ENCODE assay signal across 8 cellular contexts in the genomic region with DNA sequence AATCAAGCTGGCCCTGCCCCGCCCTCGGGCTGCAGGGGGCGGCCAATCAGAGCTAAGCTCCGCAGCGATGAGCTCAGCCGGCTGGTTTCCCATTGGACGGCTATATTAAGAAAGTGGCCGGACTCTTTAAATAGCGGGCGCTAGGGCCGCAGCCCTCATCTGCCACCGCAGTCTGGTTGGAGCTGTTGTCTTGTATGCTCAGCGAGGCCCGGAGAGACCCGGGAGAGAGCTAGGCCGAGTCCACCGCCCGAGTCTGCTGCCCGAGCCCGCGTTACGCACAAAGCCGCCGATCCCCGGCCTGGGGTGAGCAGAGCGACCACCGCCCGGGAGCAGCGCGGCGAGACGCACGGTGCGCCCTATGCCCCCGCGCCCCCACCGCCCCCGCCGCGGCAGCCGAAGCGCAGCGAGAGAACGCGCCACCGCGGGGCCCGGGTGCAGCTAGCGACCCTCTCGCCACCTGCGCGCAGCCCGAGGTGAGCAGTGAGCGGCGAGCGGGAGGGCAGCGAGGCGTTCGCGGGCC. TPM values are rescaled to one million over a fixed set of nuclear protein-coding genes. Genes with fewer than 3 reads are reported as not detected.
A peak's percentile ranks its signal among the peaks of the same experiment; 100 is the strongest.
DNase-seq lines count a peak whose midpoint lies in the region; ATAC-seq, FAIRE-seq and TF ChIP-seq lines count a peak whose summit lies in the region.

TSS of gene RHOB (plus strand) at position 158 of the 520 bp plus-strand sequence. CDS start 392 bp downstream, outside the sequence.

- peak within 1 kb of the TSS; percentile 60 for H3K4me2 ChIP-seq in K562 (ENCODE audit: insufficient read depth, low read length)

- peak within 1 kb of the TSS; percentile 76 for H2AFZ ChIP-seq in K562 (ENCODE audit: low read depth, low read length)

- CTCF ChIA-PET in K562 (lab: Yijun Ruan, JAX; ENCODE audit: low intra/inter-chr PET ratio), result interaction anchor here (0.6 kb wide), 1 partner anchor 190 kb away, joined by 3 read pairs; no protein-coding TSS in a partner anchor

- in situ Hi-C loops in K562 (cut with MboI), result loop anchor here (25.0 kb wide), 1 partner anchor 490 kb away; no protein-coding TSS in a partner anchor

- peaks cover 0 to 21% of the 10 kb centered on the region in 2 experiments; a peak in 2 of 5 replicates for H3K4me1 ChIP-seq in K562 (replicated peaks in 1 of 2; ENCODE audit: control insufficient read depth in 2 of 2, insufficient read depth in 2 of 2, low read length in 2 of 2)

- WGBS in K562 (ENCODE audit: insufficient coverage, low coverage, missing lambda C conversion rate), result 55% methylated on average over 16 of the region's 60 CpGs

- H3K9me1 ChIP-seq in K562 (ENCODE audit: control insufficient read depth, insufficient read depth, low read length), result no peaks in the 10 kb centered on the region

- H3K4me3 ChIP-seq in K562, result peak within 1 kb of the TSS; percentile 36
- peak within 1 kb of the TSS; percentile 85 for H3K4me3 ChIP-seq in retinal pigment epithelial cell (ENCODE audit: low read length)

- H3K27me3 ChIP-seq in K562 (ENCODE audit: control insufficient read depth in 2 of 2, insufficient read depth in 2 of 2, low read length in 2 of 2), result 0 out of 5 replicates have a peak, but pooled peaks cover 0 to 7% of the 10 kb centered on the region in 2 experiments

- TF ChIP-seq CTCF in K562 (IDR thresholded peaks at IDR 0.05 in 2 of 3, conservative IDR thresholded peaks at IDR 0.05 in 1 of 3; ENCODE audit: insufficient read depth in 2 of 3, low read depth in 1 of 3, low read length in 3 of 3) (no peak), retinal pigment epithelial cell (conservative IDR thresholded peaks at IDR 0.05; ENCODE audit: low read depth, low read length) (no peak)

- peak within 1 kb of the TSS; percentile 38 to 61; a peak in 3 of 4 replicates for H3K9ac ChIP-seq in K562 (ENCODE audit: insufficient read depth in 1 of 2, low read depth in 2 of 2, low read length in 2 of 2)

- H3K36me3 ChIP-seq in K562 (ENCODE audit: control insufficient read depth, insufficient read depth, low read length), result no peaks in the 10 kb centered on the region; the same call in 2 of the 3 replicates

- FAIRE-seq in TTC549 (lab: Jason Lieb, UNC) (peak; percentile 75), K562 (lab: Jason Lieb, UNC) (peak; percentile 74)

- intact Hi-C loops in K562 (cut with micrococcal nuclease), result no loop called here

- no TSS peak for BruUV-seq in K562 (replicated peaks; lab: Mats Ljungman, UMichigan)

- no peak for TF ChIP-seq RAD21 in K562 (CRISPR knock-in tag; conservative IDR thresholded peaks at IDR 0.05 in 1 of 2, IDR thresholded peaks at IDR 0.05 in 1 of 2)

- no peak for TF ChIP-seq EP300 in K562 (IDR thresholded peaks at IDR 0.05; ENCODE audit: low read length)

- H4K20me1 ChIP-seq in K562 (replicated peaks; ENCODE audit: control insufficient read depth, insufficient read depth, low read length), result no peaks in the 10 kb centered on the region

- H3K9me3 ChIP-seq in K562 (replicated peaks; ENCODE audit: control insufficient read depth, insufficient read depth, low read depth, low read length), result no peaks in the 10 kb centered on the region

- POLR2A ChIA-PET in K562 (lab: Yijun Ruan, JAX), result interaction anchor here (0.6 to 2.0 kb wide), 22 partner anchors 8 to 215 kb away, joined by 3 to 9 read pairs (median 4); no protein-coding TSS in a partner anchor

- H3K27ac ChIP-seq in K562 (ENCODE audit: extremely low read depth, low read depth, low read length), result peak within 1 kb of the TSS; percentile 56; the same call in 2 of the 3 replicates

- H3K79me2 ChIP-seq in K562 (ENCODE audit: control insufficient read depth, insufficient read depth, low read length), result no peaks in the 10 kb centered on the region

- ATAC-seq in GM18508 (IDR thresholded peaks at IDR 0.05; ENCODE audit: insufficient read depth, unreplicated experiment) (peak; percentile 95), HG02973 (IDR thresholded peaks at IDR 0.05; ENCODE audit: unreplicated experiment) (peak; percentile 99), K562 (peak; percentile 99)

- TF ChIP-seq POLR2A in K562 (conservative IDR thresholded peaks at IDR 0.05), result peak; percentile 72

- DNase-seq in NCI-H2029 treated with DMSO at 0.1 percent for 48 hours (lab: John Stamatoyannopoulos, UW) (peak; percentile 84), K562 (ENCODE audit: extremely low read depth in 1 of 4, low spot score in 3 of 4) (peak; percentile 86 to 95 (median 94)), hypothalamus (lab: John Stamatoyannopoulos, UW) (peak; percentile 73 to 99 (median 97)), retinal pigment epithelial cell (ENCODE audit: low read depth) (peak; percentile 95), GF-D8 (lab: John Stamatoyannopoulos, UW) (no peak)

TF ChIP-seq in K562, 482 proteins besides CTCF, POLR2A, EP300 and RAD21 (continues in another document):
- TF ChIP-seq DACH1 (IDR thresholded peaks at IDR 0.05; ENCODE audit: partially characterized antibody) (no peak), SMC3 (conservative IDR thresholded peaks at IDR 0.05; ENCODE audit: insufficient read depth, low read depth, low read length) (no peak), POLR2H (tag; IDR thresholded peaks at IDR 0.05; ENCODE audit: low read depth) (peak; percentile 86), ZNF134 (CRISPR knock-in tag; conservative IDR thresholded peaks at IDR 0.05) (no peak), PKNOX1 (IDR thresholded peaks at IDR 0.05) (peak; percentile 98), WHSC1 (IDR thresholded peaks at IDR 0.05; ENCODE audit: low read length) (no peak), GTF2A2 (tag; IDR thresholded peaks at IDR 0.05) (peak; percentile 59; the same call in 1 of the 2 replicates), ZNF561 (CRISPR knock-in tag; conservative IDR thresholded peaks at IDR 0.05) (no peak)
- TF ChIP-seq, protein P1, sequence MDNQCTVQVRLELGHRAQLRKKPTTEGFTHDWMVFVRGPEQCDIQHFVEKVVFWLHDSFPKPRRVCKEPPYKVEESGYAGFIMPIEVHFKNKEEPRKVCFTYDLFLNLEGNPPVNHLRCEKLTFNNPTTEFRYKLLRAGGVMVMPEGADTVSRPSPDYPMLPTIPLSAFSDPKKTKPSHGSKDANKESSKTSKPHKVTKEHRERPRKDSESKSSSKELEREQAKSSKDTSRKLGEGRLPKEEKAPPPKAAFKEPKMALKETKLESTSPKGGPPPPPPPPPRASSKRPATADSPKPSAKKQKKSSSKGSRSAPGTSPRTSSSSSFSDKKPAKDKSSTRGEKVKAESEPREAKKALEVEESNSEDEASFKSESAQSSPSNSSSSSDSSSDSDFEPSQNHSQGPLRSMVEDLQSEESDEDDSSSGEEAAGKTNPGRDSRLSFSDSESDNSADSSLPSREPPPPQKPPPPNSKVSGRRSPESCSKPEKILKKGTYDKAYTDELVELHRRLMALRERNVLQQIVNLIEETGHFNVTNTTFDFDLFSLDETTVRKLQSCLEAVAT (IDR thresholded peaks at IDR 0.05), result no peak
- TF ChIP-seq, protein P2, sequence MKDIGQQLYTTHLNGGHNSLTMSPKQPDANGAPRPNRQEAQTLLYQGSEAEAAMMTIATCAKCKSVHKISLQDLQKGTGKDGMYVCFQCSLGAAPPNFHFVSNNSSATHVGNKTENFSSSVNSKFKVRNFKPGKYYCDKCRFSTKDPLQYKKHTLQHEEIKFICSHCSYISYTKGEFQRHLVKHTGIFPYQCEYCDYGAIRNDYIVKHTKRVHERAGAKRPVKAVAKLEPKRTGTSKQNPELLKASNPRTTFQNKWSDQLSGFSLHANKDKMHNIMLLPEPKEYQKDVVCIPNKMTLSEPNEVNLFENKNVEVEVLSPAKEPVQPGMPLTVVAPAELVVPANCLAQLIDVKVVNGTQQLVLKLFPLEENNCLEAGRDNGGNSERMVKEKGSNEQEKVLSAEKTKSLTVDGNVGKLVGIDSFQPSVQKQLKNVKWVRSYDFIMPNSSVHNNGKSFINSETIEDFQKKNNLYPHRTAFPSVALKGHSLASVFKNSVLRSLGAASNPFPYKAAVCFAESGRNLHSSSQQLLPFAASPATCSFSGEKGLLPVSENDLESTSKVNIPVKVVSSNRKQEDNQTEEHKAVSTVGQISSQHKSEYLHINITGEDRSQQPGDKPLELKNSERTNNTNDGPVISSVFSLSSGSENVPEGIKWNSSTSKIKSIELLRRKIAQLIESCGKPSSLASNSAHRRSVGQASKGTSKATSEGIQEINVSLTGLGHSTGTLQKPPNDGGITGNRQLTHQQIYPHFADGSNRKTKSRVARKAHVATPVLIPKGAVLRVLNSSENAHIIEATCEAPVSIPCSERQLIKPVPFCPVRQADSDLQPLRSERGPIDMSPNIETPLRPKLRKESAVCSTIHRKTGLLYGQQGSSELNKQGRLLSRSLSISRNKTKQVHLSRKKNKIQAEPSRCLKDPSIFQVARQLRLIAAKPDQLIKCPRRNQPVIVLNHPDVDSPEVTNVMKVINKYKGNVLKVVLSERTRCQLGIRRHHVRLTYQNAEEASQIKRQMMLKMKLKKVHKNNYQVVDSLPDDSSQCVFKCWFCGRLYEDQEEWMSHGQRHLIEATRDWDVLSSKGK (CRISPR knock-in tag; IDR thresholded peaks at IDR 0.05), result no peak

RNA-seq across cellular contexts. Expression of gene RHOB, which starts in this region (rescaled TPM):
- total RNA-seq in K562 (2011; cell fraction: chromatin; rRNA removed; ENCODE audit: low replicate concordance), result 0.44 and 2.1 TPM in 2 replicates
- total RNA-seq in K562 (2011; cell fraction: nucleolus; rRNA removed), result 3.4 and 4.2 TPM in 2 replicates
- 1.8 and 2.7 TPM in 2 replicates for total RNA-seq in K562 (2011; cell fraction: nucleoplasm; rRNA removed)
- total RNA-seq in K562 (2014; rRNA removed) (4.2 and 4.8 TPM in 2 replicates), K562 (2014; rRNA removed; fragmentation: Illumina TruSeq; extraction: Trizol) (0.87 and 0.99 TPM in 2 replicates), K562 (2015; rRNA removed; fragmentation: Illumina TruSeq; extraction: Trizol) (0.72 and 0.90 TPM in 2 replicates), K562 (2021) (3.3 and 4.2 TPM in 2 replicates)
- polyA plus RNA-seq in K562 (2011; rRNA removed) (1.1 and 1.5 TPM in 2 replicates), K562 (2014; fragmentation: Illumina TruSeq; extraction: Trizol) (1.3 and 1.4 TPM in 2 replicates), K562 (2014; fragmentation: Nextera tagmentation; extraction: Ambion mirVana) (under 1 TPM; 0.07 to 0.17 TPM), K562 (2014; rRNA removed) (2.1 and 2.6 TPM in 2 replicates)
- 1.2 and 4.0 TPM in 2 replicates for polyA plus RNA-seq in K562 (2011; cell fraction: cytosol; rRNA removed)
- 1.8 and 3.5 TPM in 2 replicates for polyA plus RNA-seq in K562 (2011; cell fraction: nucleus; rRNA removed)
- 4.0 and 4.8 TPM in 2 replicates for polyA plus RNA-seq in K562 (2012)
- 0.48 and 1.1 TPM in 2 replicates for polyA minus RNA-seq in K562 (2011; rRNA and poly(A)+ RNA removed)
- polyA minus RNA-seq in K562 (2011; cell fraction: cytosol; rRNA and poly(A)+ RNA removed), result 3.6 and 10.7 TPM in 2 replicates
- polyA minus RNA-seq in K562 (2011; cell fraction: nucleus; rRNA and poly(A)+ RNA removed), result 3.8 and 4.1 TPM in 2 replicates
